8 cellular contexts compared by ENCODE assay signal in genomic region chrX:15674514-15674898, GRCh38. TPM values are rescaled to one million over a fixed set of nuclear protein-coding genes. Genes with fewer than 3 reads are reported as not detected.
DNase-seq lines count a peak whose midpoint lies in the region; ATAC-seq and TF ChIP-seq lines count a peak whose summit lies in the region.

No MANE protein-coding gene starts in this region.

- H3K27me3 ChIP-seq in CD8-positive, alpha-beta memory T cell (ENCODE audit: insufficient read depth, low read length, poor library complexity, severe bottlenecking), result no peaks in the 10 kb centered on the region
- H3K27me3 ChIP-seq in OCI-LY1 (ENCODE audit: insufficient read depth, low read length), result no peaks in the 10 kb centered on the region
- H3K27me3 ChIP-seq in iPS DF 6.9 (ENCODE audit: control insufficient read depth, insufficient read depth, low read length), result no peaks in the 10 kb centered on the region

- POLR2A ChIA-PET in CD8-positive, alpha-beta memory T cell (lab: Charles Lee), result interaction anchor here (0.7 to 1.9 kb wide), 5 partner anchors 8 to 180 kb away, joined by 3 to 7 read pairs (median 5); partner anchors contain the start of genes AP1S2 and CA5B

- peak overlapping the region; percentile 93 for H3K4me3 ChIP-seq in CD8-positive, alpha-beta memory T cell (ENCODE audit: low read length)
- H3K4me3 ChIP-seq in OCI-LY1 (ENCODE audit: low read depth, low read length, poor library complexity, severe bottlenecking) (peak overlapping the region; percentile 87), iPS DF 6.9 (ENCODE audit: low read length) (peak overlapping the region; percentile 97; the same call in 1 of the 2 replicates), skin epidermis (peak overlapping the region; percentile 51 to 66 (median 57))

- H3K4me3 Mint-ChIP-seq in CD8-positive, alpha-beta memory T cell, result no peak overlapping the region

- 0 out of 2 replicates have a peak overlapping the region, but pooled peaks have one; percentile 70 for H2AFZ ChIP-seq in OCI-LY1 (ENCODE audit: low read length)

- peaks cover 20% of the 10 kb centered on the region for H3K79me2 ChIP-seq in OCI-LY1 (ENCODE audit: insufficient read depth, low read length)

- H3K36me3 ChIP-seq in CD8-positive, alpha-beta memory T cell (ENCODE audit: insufficient read depth, low read length), result no peaks in the 10 kb centered on the region
- H3K36me3 ChIP-seq in OCI-LY1 (ENCODE audit: insufficient read depth, low read length), result no peaks in the 10 kb centered on the region
- H3K36me3 ChIP-seq in iPS DF 6.9 (ENCODE audit: control insufficient read depth, insufficient read depth, low read length), result no peaks in the 10 kb centered on the region

- H3K27ac Mint-ChIP-seq in CD8-positive, alpha-beta memory T cell, result no peak overlapping the region

- H3K27me3 Mint-ChIP-seq in CD8-positive, alpha-beta memory T cell, result peaks cover 0 to 7% of the 10 kb centered on the region in 2 donors

- H3F3A ChIP-seq in OCI-LY1 (ENCODE audit: insufficient read depth, low read length), result no peaks in the 10 kb centered on the region

- peaks cover 0 to 12% (median 12%) of the 10 kb centered on the region in 3 donors for H3K4me1 Mint-ChIP-seq in CD8-positive, alpha-beta memory T cell

- H3K9me2 ChIP-seq in OCI-LY1 (ENCODE audit: low read depth, low read length), result no peaks in the 10 kb centered on the region

- peak overlapping the region; percentile 99 for H3K27ac ChIP-seq in CD8-positive, alpha-beta memory T cell (ENCODE audit: low read depth, low read length)
- peak overlapping the region; percentile 92 for H3K27ac ChIP-seq in OCI-LY1 (ENCODE audit: low read depth, low read length, poor library complexity, severe bottlenecking)
- H3K27ac ChIP-seq in iPS DF 6.9 (ENCODE audit: low read length), result no peak overlapping the region
- peak overlapping the region in 20 of 21 experiments; percentile 86 to 99 (median 95) for H3K27ac ChIP-seq in skin epidermis

- no peak for TF ChIP-seq CTCF in OCI-LY1 (IDR thresholded peaks at IDR 0.05; ENCODE audit: low read length)

- H3K9me3 ChIP-seq in CD8-positive, alpha-beta memory T cell (ENCODE audit: low read length), result no peaks in the 10 kb centered on the region
- H3K9me3 ChIP-seq in OCI-LY1 (ENCODE audit: low read length) (no peaks in the 10 kb centered on the region), iPS DF 6.9 (ENCODE audit: control insufficient read depth, insufficient read depth, low read length) (no peaks in the 10 kb centered on the region)

- peaks cover 10% of the 10 kb centered on the region for H3K4me1 ChIP-seq in CD8-positive, alpha-beta memory T cell (ENCODE audit: insufficient read depth, low read length)
- H3K4me1 ChIP-seq in OCI-LY1 (ENCODE audit: insufficient read depth, low read length, severe bottlenecking) (peaks cover 21% of the 10 kb centered on the region), iPS DF 6.9 (ENCODE audit: control insufficient read depth, insufficient read depth, low read length) (no peaks in the 10 kb centered on the region)

- ATAC-seq in GM19023 (IDR thresholded peaks at IDR 0.05; ENCODE audit: unreplicated experiment), result peak; percentile 72
- peak; percentile 63 for ATAC-seq in HG03139 (IDR thresholded peaks at IDR 0.05; ENCODE audit: unreplicated experiment)

- peak in 3 of 5 donors; percentile 66 to 89 (median 79) for DNase-seq in CD8-positive, alpha-beta memory T cell
- peak; percentile 97 for DNase-seq in astrocyte of the hippocampus (ENCODE audit: low read depth, low spot score)
- DNase-seq in iPS DF 6.9 (ENCODE audit: low read depth, low spot score), result peak; percentile 55
- no peak for DNase-seq in KG1 (lab: John Stamatoyannopoulos, UW)

- CTCF ChIA-PET in CD8-positive, alpha-beta memory T cell (lab: Charles Lee), result interaction anchor here (0.6 to 1.2 kb wide), 3 partner anchors 11 to 180 kb away, joined by 3 to 4 read pairs (median 3); partner anchors contain the start of gene AP1S2

- H4K20me1 ChIP-seq in OCI-LY1 (ENCODE audit: insufficient read depth, low read length), result no peaks in the 10 kb centered on the region

- WGBS in iPS DF 6.9 (ENCODE audit: insufficient coverage, insufficient read length), result no CpG with 5 or more reads among the region's 17 CpGs

- H3K4me2 ChIP-seq in OCI-LY1 (ENCODE audit: low read length), result peak overlapping the region; percentile 95

- H3K36me3 Mint-ChIP-seq in CD8-positive, alpha-beta memory T cell, result peaks cover 0 to 5% (median 0%) of the 10 kb centered on the region in 3 donors

- H3K9ac ChIP-seq in OCI-LY1 (ENCODE audit: low read length), result peak overlapping the region; percentile 99

- no peaks in the 10 kb centered on the region for H3K9me3 Mint-ChIP-seq in CD8-positive, alpha-beta memory T cell

RNA-seq across cellular contexts. Expression of gene CLTRN, which starts 9.9 kb away (rescaled TPM):
- total RNA-seq in CD8-positive, alpha-beta memory T cell, result under 1 TPM; 0.42 to 0.61 TPM
- 0.17 TPM for polyA plus RNA-seq in CD8-positive, alpha-beta memory T cell
